9 cellular contexts compared by ENCODE assay signal in the genomic region with DNA sequence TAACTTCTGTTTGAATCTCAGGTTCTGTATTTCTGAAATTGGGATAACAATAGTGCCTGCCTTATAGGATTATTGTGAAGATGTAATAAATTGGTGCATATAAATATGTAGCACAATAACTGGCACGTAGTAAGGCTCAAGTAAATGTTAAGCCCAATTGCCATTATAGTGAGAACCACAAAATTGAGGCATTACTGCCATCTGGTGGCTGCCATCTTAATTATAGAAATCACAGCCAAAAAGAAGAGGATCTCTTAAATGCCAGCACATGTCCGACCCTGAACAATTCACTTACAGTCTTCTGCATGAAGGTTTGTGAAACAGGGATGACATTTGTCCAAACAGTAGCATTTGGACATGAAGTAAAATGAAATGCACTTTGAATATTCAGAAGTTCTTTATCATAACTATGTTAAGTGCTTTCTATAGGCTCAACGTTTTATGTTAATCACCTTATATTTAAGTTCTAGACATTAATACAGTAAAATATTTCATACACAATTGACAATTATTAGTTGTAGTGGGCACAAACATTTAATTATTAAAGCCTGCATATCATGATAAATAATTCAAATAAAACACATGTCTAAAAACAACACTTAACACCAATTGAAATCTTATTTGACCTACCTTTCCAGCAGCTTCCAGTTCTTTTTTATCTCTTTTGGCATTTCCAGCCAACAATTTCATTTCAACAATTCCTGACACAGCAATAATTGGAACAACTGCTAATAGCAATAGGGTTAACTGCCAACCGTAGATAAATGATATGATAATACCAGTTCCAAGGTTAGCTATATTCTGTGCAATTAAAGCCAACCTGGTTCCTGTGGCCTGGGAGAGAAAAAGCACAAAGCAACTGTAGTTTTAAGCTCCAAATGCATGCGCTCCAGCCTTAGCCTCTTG. TPM values are rescaled to one million over a fixed set of nuclear protein-coding genes. Genes with fewer than 3 reads are reported as not detected.
DNase-seq lines count a peak whose midpoint lies in the region; ATAC-seq and TF ChIP-seq lines count a peak whose summit lies in the region.
"Had no signal": no experiment of that assay in that cellular context is flagged by ENCODE, and none has a peak within 500 bp of the region (broad histone marks: within the 10 kb centered on the region; RNA-seq: fewer than 3 reads in every experiment).

No MANE protein-coding gene starts in this region.

- no peak overlapping the region for H3K23ac ChIP-seq in trophoblast cell (ENCODE audit: low read length)

- CTCF ChIA-PET in RWPE1 (lab: Yijun Ruan, JAX), result interaction anchor here (0.7 to 2.8 kb wide), 8 partner anchors 100 to 195 kb away, joined by 3 to 19 read pairs (median 4); no protein-coding TSS in a partner anchor

- H2BK12ac ChIP-seq in trophoblast cell (ENCODE audit: low read length), result no peak overlapping the region

- H2BK5ac ChIP-seq in trophoblast cell (ENCODE audit: low read depth, low read length, poor library complexity), result no peak overlapping the region

- no peak overlapping the region for H2BK120ac ChIP-seq in trophoblast cell (ENCODE audit: insufficient read depth, low read length, poor library complexity)

- no peaks in the 10 kb centered on the region for H3K36me3 Mint-ChIP-seq in activated T-helper 2 cell treated with anti-CD3 and anti-CD28 coated beads, Interferon-gamma antibody, Interleukin-2, Interleukin-4, amounts not matched to agents 10 μg/mL and 5 μg/mL and 100 μg/mL, durations not matched to agents 14 hours and 24 hours and 36 hours (ENCODE audit: low read depth)

- no peak overlapping the region for H2AFZ ChIP-seq in trophoblast cell (ENCODE audit: insufficient read depth, low read length, poor library complexity)

- no peak overlapping the region for H3K4me2 ChIP-seq in trophoblast cell (ENCODE audit: low read length)

- no peaks in the 10 kb centered on the region for H3K79me2 ChIP-seq in trophoblast cell (ENCODE audit: control insufficient read depth, insufficient read depth, low read length, poor library complexity)

- H3K4me1 ChIP-seq in trophoblast cell (ENCODE audit: control insufficient read depth in 1 of 2, insufficient read depth in 2 of 2, low read length in 2 of 2) (peaks cover 3 to 5% of the 10 kb centered on the region in 2 experiments), vagina (peaks cover 20% of the 10 kb centered on the region)

- peak; percentile 85 for ATAC-seq in GM21529 (IDR thresholded peaks at IDR 0.05; ENCODE audit: unreplicated experiment)

- H3K27me3 ChIP-seq in trophoblast cell (ENCODE audit: insufficient read depth, low read length) (no peaks in the 10 kb centered on the region), vagina (no peaks in the 10 kb centered on the region)

- H3K9ac ChIP-seq in trophoblast cell (ENCODE audit: low read length), result no peak overlapping the region

- no peak overlapping the region for H3K4me3 Mint-ChIP-seq in activated T-helper 2 cell treated with anti-CD3 and anti-CD28 coated beads, Interferon-gamma antibody, Interleukin-2, Interleukin-4, amounts not matched to agents 10 μg/mL and 5 μg/mL and 100 μg/mL, durations not matched to agents 14 hours and 24 hours and 36 hours (ENCODE audit: low read depth)
- H3K4me3 Mint-ChIP-seq: dendritic cell treated with granulocyte-macrophage colony-stimulating factor and Interleukin-4, amounts not matched to agents 40 ng/mL and 50 ng/mL, for 4 days had no signal

- H3K9me3 Mint-ChIP-seq in activated T-helper 2 cell treated with anti-CD3 and anti-CD28 coated beads, Interferon-gamma antibody, Interleukin-2, Interleukin-4, amounts not matched to agents 10 μg/mL and 5 μg/mL and 100 μg/mL, durations not matched to agents 14 hours and 24 hours and 36 hours, result no peaks in the 10 kb centered on the region
- H3K9me3 Mint-ChIP-seq: dendritic cell treated with granulocyte-macrophage colony-stimulating factor and Interleukin-4, amounts not matched to agents 40 ng/mL and 50 ng/mL, for 4 days had no signal

- no peaks in the 10 kb centered on the region for H3K4me1 Mint-ChIP-seq in activated T-helper 2 cell treated with anti-CD3 and anti-CD28 coated beads, Interferon-gamma antibody, Interleukin-2, Interleukin-4, amounts not matched to agents 10 μg/mL and 5 μg/mL and 100 μg/mL, durations not matched to agents 14 hours and 24 hours and 36 hours (ENCODE audit: low read depth)

- H3K79me1 ChIP-seq in trophoblast cell (ENCODE audit: low read length), result peaks cover 2% of the 10 kb centered on the region

- H3K4me3 ChIP-seq in trophoblast cell (ENCODE audit: low read depth, low read length), result no peak overlapping the region
- no peak overlapping the region for H3K4me3 ChIP-seq in vagina

- no peak overlapping the region for H3K4ac ChIP-seq in trophoblast cell (ENCODE audit: low read depth, low read length)

- intact Hi-C loops in activated T-helper 2 cell treated with anti-CD3 and anti-CD28 coated beads, Interferon-gamma antibody, Interleukin-2, Interleukin-4, amounts not matched to agents 10 μg/mL and 5 μg/mL and 100 μg/mL, durations not matched to agents 14 hours and 24 hours and 36 hours (cut with micrococcal nuclease), result loop anchor here (1.0 to 5.0 kb wide), 2 partner anchors 105 to 480 kb away; no protein-coding TSS in a partner anchor
- intact Hi-C loops in vagina (cut with DNase I), result loop anchor here (5.0 kb wide), 1 partner anchor 105 kb away; no protein-coding TSS in a partner anchor

- H3K27me3 Mint-ChIP-seq in activated T-helper 2 cell treated with anti-CD3 and anti-CD28 coated beads, Interferon-gamma antibody, Interleukin-2, Interleukin-4, amounts not matched to agents 10 μg/mL and 5 μg/mL and 100 μg/mL, durations not matched to agents 14 hours and 24 hours and 36 hours (ENCODE audit: low read depth), result peaks cover 10% of the 10 kb centered on the region
- H3K27me3 Mint-ChIP-seq: dendritic cell treated with granulocyte-macrophage colony-stimulating factor and Interleukin-4, amounts not matched to agents 40 ng/mL and 50 ng/mL, for 4 days had no signal

- H3K14ac ChIP-seq in trophoblast cell (ENCODE audit: low read length), result no peak overlapping the region

- no peak overlapping the region for H2AK5ac ChIP-seq in trophoblast cell (ENCODE audit: low read length)

- H3K27ac Mint-ChIP-seq in activated T-helper 2 cell treated with anti-CD3 and anti-CD28 coated beads, Interferon-gamma antibody, Interleukin-2, Interleukin-4, amounts not matched to agents 10 μg/mL and 5 μg/mL and 100 μg/mL, durations not matched to agents 14 hours and 24 hours and 36 hours, result no peak overlapping the region
- H3K27ac Mint-ChIP-seq: dendritic cell treated with granulocyte-macrophage colony-stimulating factor and Interleukin-4, amounts not matched to agents 40 ng/mL and 50 ng/mL, for 4 days had no signal

- H3K27ac ChIP-seq in RWPE1 (no peak overlapping the region), trophoblast cell (ENCODE audit: low read depth, low read length) (no peak overlapping the region), vagina (no peak overlapping the region)

- WGBS in trophoblast cell (ENCODE audit: extremely low coverage, insufficient coverage, insufficient read length), result no CpG with 5 or more reads among the region's 5 CpGs

- H3K9me3 ChIP-seq in trophoblast cell (ENCODE audit: insufficient read depth, low read depth, low read length) (no peaks in the 10 kb centered on the region), vagina (no peaks in the 10 kb centered on the region)

- H3K18ac ChIP-seq in trophoblast cell (ENCODE audit: low read length), result no peak overlapping the region

- no peak overlapping the region for H4K12ac ChIP-seq in trophoblast cell (ENCODE audit: low read depth, low read length)

- DNase-seq in DMS114 treated with DMSO at 0.1 percent for 48 hours (lab: John Stamatoyannopoulos, UW; ENCODE audit: unreplicated experiment), result peak; percentile 55
- DNase-seq in RWPE1 (ENCODE audit: low spot score), result peak; percentile 27
- DNase-seq in activated T-helper 2 cell treated with anti-CD3 and anti-CD28 coated beads, Interferon-gamma antibody, Interleukin-2, Interleukin-4, amounts not matched to agents 10 μg/mL and 5 μg/mL and 100 μg/mL, durations not matched to agents 14 hours and 24 hours and 36 hours (ENCODE audit: low spot score), result peak; percentile 24
- peak; percentile 68 for DNase-seq in foreskin melanocyte
- DNase-seq in trophoblast cell, result peak; percentile 52 to 93
- no peak for DNase-seq in vagina (ENCODE audit: extremely low spot score in 2 of 2)

- TF ChIP-seq POLR2A in vagina (IDR thresholded peaks at IDR 0.05), result no peak

- no peak overlapping the region for H4K8ac ChIP-seq in trophoblast cell (ENCODE audit: low read depth, low read length)

- TF ChIP-seq CTCF in LNCAP (IDR thresholded peaks at IDR 0.05), result peak; percentile 65
- peak; percentile 71 for TF ChIP-seq CTCF in RWPE1 (conservative IDR thresholded peaks at IDR 0.05; ENCODE audit: low read depth)
- peak in 2 of 3 experiments; percentile 75 to 80 for TF ChIP-seq CTCF in vagina (IDR thresholded peaks at IDR 0.05)

- H4K91ac ChIP-seq in trophoblast cell (ENCODE audit: low read depth, low read length), result no peak overlapping the region

- POLR2A ChIA-PET in RWPE1 (lab: Yijun Ruan, JAX; ENCODE audit: low non-redundant PET), result no interaction called here

- H3K36me3 ChIP-seq in trophoblast cell (ENCODE audit: control insufficient read depth in 1 of 2, insufficient read depth in 2 of 2, low read length in 2 of 2) (no peaks in the 10 kb centered on the region), vagina (no peaks in the 10 kb centered on the region)

RNA-seq across cellular contexts. Expression of a gene that starts 58.5 kb away (rescaled TPM):
- total RNA-seq in activated T-helper 2 cell treated with anti-CD3 and anti-CD28 coated beads, Interferon-gamma antibody, Interleukin-2, Interleukin-4, amounts not matched to agents 10 μg/mL and 5 μg/mL and 100 μg/mL, durations not matched to agents 14 hours and 24 hours and 36 hours, result not detected in 2 replicates
- polyA plus RNA-seq in trophoblast cell (2013), result 0.03 and 0.10 TPM in 2 replicates
- 0.49 TPM for total RNA-seq in vagina

Comparison
In these comparisons a context has a peak if more than half of its experiments do, and no peak if none do; other contexts are left out.
1. DNase-seq: peak in DMS114 treated with DMSO at 0.1 percent for 48 hours (single experiment), RWPE1 (single experiment), activated T-helper 2 cell treated with anti-CD3 and anti-CD28 coated beads, Interferon-gamma antibody, Interleukin-2, Interleukin-4, amounts not matched to agents 10 μg/mL and 5 μg/mL and 100 μg/mL, durations not matched to agents 14 hours and 24 hours and 36 hours (single experiment), foreskin melanocyte (single experiment) and trophoblast cell (2 of 2); none in vagina (0 of 2).
2. Peak in every context shown above with its lines, with median percentiles within 50 percentile points of each other: CTCF ChIP-seq.